ENCODE assay signal across 1 cellular context in genomic region chr11:34105957-34106504, GRCh38.
TF ChIP-seq lines count a peak whose summit lies in the region.

No MANE protein-coding gene starts in this region.

TF ChIP-seq in GM23338, 12 proteins besides CTCF, POLR2A, EP300 and RAD21 (continued from another document):
- no peak for TF ChIP-seq REST (IDR thresholded peaks at IDR 0.05; ENCODE audit: unreplicated experiment)
- TF ChIP-seq EZH2phosphoT487 (IDR thresholded peaks at IDR 0.05; ENCODE audit: unreplicated experiment) = no peak
- TF ChIP-seq STAT1 (IDR thresholded peaks at IDR 0.05; ENCODE audit: unreplicated experiment) = no peak
- TF ChIP-seq ZNF114 (CRISPR knock-in tag; IDR thresholded peaks at IDR 0.05) = no peak
- TF ChIP-seq ETS1 (IDR thresholded peaks at IDR 0.05) = no peak
- TF ChIP-seq ZNF462 (CRISPR knock-in tag; IDR thresholded peaks at IDR 0.05) = no peak
- TF ChIP-seq NANOG (IDR thresholded peaks at IDR 0.05; ENCODE audit: borderline replicate concordance) = no peak
